ENCODE assay signal across 8 cellular contexts in genomic region chr2:201257381-201257940, GRCh38. TPM values are rescaled to one million over a fixed set of nuclear protein-coding genes. Genes with fewer than 3 reads are reported as not detected.
DNase-seq lines count a peak whose midpoint lies in the region; ATAC-seq and TF ChIP-seq lines count a peak whose summit lies in the region.

No MANE protein-coding gene starts in this region.

- no peaks in the 10 kb centered on the region for H4K20me1 ChIP-seq in OCI-LY1 (ENCODE audit: insufficient read depth, low read length)

- TF ChIP-seq CTCF in OCI-LY1 (IDR thresholded peaks at IDR 0.05; ENCODE audit: low read length) (no peak), spleen (IDR thresholded peaks at IDR 0.05 in 8 of 11, conservative IDR thresholded peaks at IDR 0.05 in 3 of 11) (peak in 3 of 11 experiments; percentile 14 to 30 (median 16))

- H3K9me3 ChIP-seq in OCI-LY1 (ENCODE audit: low read length) (no peaks in the 10 kb centered on the region), right cardiac atrium (ENCODE audit: control insufficient read depth, low read length) (no peaks in the 10 kb centered on the region), spleen (no peaks in the 10 kb centered on the region)

- DNase-seq in activated gamma-delta T cell treated with Interleukin-2 at 50 U/mL for 16 hours, result peak; percentile 49
- no peak for DNase-seq in activated gamma-delta T cell (lab: John Stamatoyannopoulos, UW)
- DNase-seq in activated naive CD4-positive, alpha-beta T cell treated with anti-CD3 and anti-CD28 coated beads, Interleukin-2, amount 50 U/mL, for 16 hours, result peak; percentile 31
- DNase-seq in right cardiac atrium, result peak in 2 of 3 donors; percentile 47 to 66
- DNase-seq in spleen, result peak; percentile 89
- DNase-seq in superior temporal gyrus (ENCODE audit: extremely low spot score), result no peak

- H3K4me2 ChIP-seq in OCI-LY1 (ENCODE audit: low read length), result peak overlapping the region; percentile 78

- peak overlapping the region; percentile 66 for H3K9ac ChIP-seq in OCI-LY1 (ENCODE audit: low read length)

- H3K4me3 ChIP-seq in OCI-LY1 (ENCODE audit: low read depth, low read length, poor library complexity, severe bottlenecking) (peak overlapping the region; percentile 58), right cardiac atrium (ENCODE audit: low read length) (peak overlapping the region; percentile 96), spleen (peak overlapping the region; percentile 34 to 72 (median 52))

- no peaks in the 10 kb centered on the region; the same call in 1 of the 2 replicates for H3F3A ChIP-seq in OCI-LY1 (ENCODE audit: insufficient read depth, low read length)

- H3K79me2 ChIP-seq in OCI-LY1 (ENCODE audit: insufficient read depth, low read length), result peaks cover 16% of the 10 kb centered on the region

- no peaks in the 10 kb centered on the region for H3K9me2 ChIP-seq in OCI-LY1 (ENCODE audit: low read depth, low read length)

- intact Hi-C loops in right cardiac atrium (cut with DNase I), result no loop called here
- intact Hi-C loops in spleen (cut with DNase I; ENCODE audit: low total_unique reads), result loop anchor here (10.0 kb wide), 1 partner anchor 197 kb away; the partner anchor contains the start of genes STRADB and TRAK2

- H2AFZ ChIP-seq in OCI-LY1 (ENCODE audit: low read length), result no peak overlapping the region

- H3K27ac ChIP-seq in OCI-LY1 (ENCODE audit: low read depth, low read length, poor library complexity, severe bottlenecking), result peak overlapping the region; percentile 98
- H3K27ac ChIP-seq in right cardiac atrium (ENCODE audit: low read length), result peak overlapping the region; percentile 97
- H3K27ac ChIP-seq in spleen, result peak overlapping the region; percentile 79 to 97 (median 94)

- H3K27me3 ChIP-seq in OCI-LY1 (ENCODE audit: insufficient read depth, low read length) (no peaks in the 10 kb centered on the region), right cardiac atrium (ENCODE audit: control insufficient read depth, insufficient read depth) (no peaks in the 10 kb centered on the region), spleen (replicated peaks in 1 of 7) (no peaks in the 10 kb centered on the region)

- peak; percentile 44 for ATAC-seq in HG02973 (IDR thresholded peaks at IDR 0.05; ENCODE audit: unreplicated experiment)
- ATAC-seq in right cardiac atrium, result peak; percentile 74 to 77

- TF ChIP-seq POLR2A in spleen (IDR thresholded peaks at IDR 0.05), result peak in 1 of 3 donors; percentile 2

- H3K36me3 ChIP-seq in OCI-LY1 (ENCODE audit: insufficient read depth, low read length) (no peaks in the 10 kb centered on the region), spleen (no peaks in the 10 kb centered on the region)

- WGBS in right cardiac atrium, result 32% methylated on average over 11 of the region's 11 CpGs
- 9 to 16% (median 13%) methylated on average over 11 of the region's 11 CpGs for WGBS in spleen, 5 donors

- H3K4me1 ChIP-seq in OCI-LY1 (ENCODE audit: insufficient read depth, low read length, severe bottlenecking), result peaks cover 67% of the 10 kb centered on the region
- H3K4me1 ChIP-seq in right cardiac atrium (ENCODE audit: control insufficient read depth, insufficient read depth, low read length), result peaks cover 2% of the 10 kb centered on the region
- peaks cover 28 to 100% (median 89%) of the 10 kb centered on the region in 6 donors for H3K4me1 ChIP-seq in spleen

RNA-seq across cellular contexts. Expression of gene CASP8, which starts 2.9 kb away (rescaled TPM):
- total RNA-seq in right cardiac atrium (1 to 10 TPM; 3.7 to 5.4 (median 4.7) TPM), spleen (100 to 1,000 TPM in 1 of 7 donors, 10 to 100 TPM in 6; 67.1 to 100 (median 91.8) TPM)
- polyA plus RNA-seq in right cardiac atrium (2.6 TPM), spleen (10 to 100 TPM; 20.3 to 41.9 (median 29.3) TPM)

Comparison
In these comparisons a context has a peak if more than half of its experiments do, and no peak if none do; other contexts are left out.
1. DNase-seq: peak in activated gamma-delta T cell treated with Interleukin-2 at 50 U/mL for 16 hours (single experiment), activated naive CD4-positive, alpha-beta T cell treated with anti-CD3 and anti-CD28 coated beads, Interleukin-2, amount 50 U/mL, for 16 hours (single experiment), right cardiac atrium (2 of 3) and spleen (single experiment); none in activated gamma-delta T cell (single experiment) and superior temporal gyrus (single experiment).
2. RNA of gene CASP8, which starts 2.9 kb away (total RNA-seq): 67.1 to 100 TPM in spleen; 3.7 to 5.4 TPM in right cardiac atrium; every median in the first group is over 10 times any median in the second.
3. Peak in every context shown above with its lines, with median percentiles within 50 percentile points of each other: H3K27ac ChIP-seq and H3K4me3 ChIP-seq.